Comparison of ENCODE assay signal across 10 cellular contexts in the genomic region with DNA sequence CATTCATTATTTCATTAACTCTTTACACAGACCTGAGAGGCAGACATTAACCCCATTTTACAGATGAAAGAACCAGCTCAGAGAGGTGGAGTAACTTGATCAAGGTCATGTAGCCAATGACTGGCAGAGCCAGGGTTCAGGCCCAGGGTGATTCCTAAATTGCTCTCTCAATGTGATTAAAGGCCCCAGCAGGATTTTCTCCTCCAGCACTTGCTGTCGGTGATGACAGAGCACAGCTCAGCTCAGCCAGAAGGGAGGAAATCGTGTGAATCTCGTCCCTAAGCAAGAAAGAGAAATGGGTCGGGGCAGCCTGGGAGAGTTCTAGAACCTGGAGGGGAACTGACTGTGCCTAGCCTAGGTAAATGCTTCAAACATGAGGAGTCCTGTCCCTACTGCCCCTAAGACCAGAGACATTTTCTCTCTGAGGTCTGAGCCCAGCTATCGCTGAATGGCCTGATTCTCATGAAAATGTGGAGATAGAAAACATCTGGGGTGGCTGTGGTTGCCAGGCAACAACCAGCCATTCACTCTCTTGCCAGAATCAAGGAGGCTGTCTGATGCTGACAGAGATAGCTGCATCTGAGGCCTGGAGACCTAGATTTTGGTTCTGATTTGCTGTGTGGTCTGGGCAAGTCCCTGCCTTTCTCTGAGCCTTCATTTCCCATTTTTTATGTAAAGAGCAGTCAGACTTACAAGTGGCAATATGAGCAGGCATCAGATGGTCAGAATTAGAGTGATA. TPM values are rescaled to one million over a fixed set of nuclear protein-coding genes. Genes with fewer than 3 reads are reported as not detected.
DNase-seq lines count a peak whose midpoint lies in the region; ATAC-seq and TF ChIP-seq lines count a peak whose summit lies in the region.
"Had no signal": no experiment of that assay in that cellular context is flagged by ENCODE, and none has a peak within 500 bp of the region (broad histone marks: within the 10 kb centered on the region; RNA-seq: fewer than 3 reads in every experiment).

No MANE protein-coding gene starts in this region.

- TF ChIP-seq CTCF in CD14-positive monocyte (IDR thresholded peaks at IDR 0.05) = no peak
- no peak for TF ChIP-seq CTCF in IMR-90 (conservative IDR thresholded peaks at IDR 0.05; ENCODE audit: low read depth, low read length)
- TF ChIP-seq CTCF in breast epithelium (IDR thresholded peaks at IDR 0.05) = no peak

- H4K8ac ChIP-seq in IMR-90 (ENCODE audit: low read depth in 2 of 2, low read length in 2 of 2) (peak overlapping the region in 1 of 2 experiments; percentile 3; a peak in 1 of 4 replicates), mesendoderm (ENCODE audit: low read depth, low read length) (no peak overlapping the region)

- DNase-seq in CD14-positive monocyte (ENCODE audit: low spot score) (no peak), IMR-90 (peak; percentile 74), anterior cingulate cortex (lab: John Stamatoyannopoulos, UW) (peak in 31 of 58 donors; percentile 10 to 73 (median 40)), mesendoderm (peak; percentile 68), MG63 (no peak), breast epithelium (ENCODE audit: low spot score in 2 of 2) (no peak), SHP77 treated with DMSO at 0.1 percent for 48 hours (lab: John Stamatoyannopoulos, UW) (no peak), NCI-H748 treated with DMSO at 0.1 percent for 48 hours (lab: John Stamatoyannopoulos, UW) (no peak)
- DNase-seq: activated CD8-positive, alpha-beta memory T cell treated with anti-CD3 and anti-CD28 coated beads, Interleukin-2, amount 50 U/mL, for 48 hours had no signal

- WGBS in IMR-90 (ENCODE audit: extremely low coverage in 2 of 2, insufficient read length in 1 of 2), 2 experiments = 56% methylated on average over 3 of the region's 5 CpGs; no CpG with 5 or more reads in 1 of the 2 experiments
- no CpG with 5 or more reads among the region's 5 CpGs for WGBS in mesendoderm (ENCODE audit: extremely low coverage, insufficient coverage, low lambda C conversion rate)

- H3K27ac ChIP-seq in IMR-90 (ENCODE audit: insufficient read depth, low read length) (no peak overlapping the region), mesendoderm (ENCODE audit: low read depth, low read length) (no peak overlapping the region), breast epithelium (no peak overlapping the region)

- no peak overlapping the region for H2BK5ac ChIP-seq in IMR-90 (ENCODE audit: low read depth, low read length, poor library complexity, severe bottlenecking)
- H2BK5ac ChIP-seq in mesendoderm (ENCODE audit: low read length) = no peak overlapping the region

- CTCF ChIA-PET in IMR-90 (lab: Yijun Ruan, JAX) = interaction anchor here (0.6 to 1.0 kb wide), 2 partner anchors 51 to 1899 kb away, joined by 4 read pairs; no protein-coding TSS in a partner anchor

- no peak overlapping the region for H3K9ac ChIP-seq in IMR-90 (ENCODE audit: low read depth, low read length)
- no peak overlapping the region for H3K9ac ChIP-seq in mesendoderm (ENCODE audit: low read length)

- BruUV-seq in IMR-90 (replicated peaks; lab: Mats Ljungman, UMichigan) = no TSS peak

- peak overlapping the region; percentile 5; the same call in 1 of the 2 replicates for H3K14ac ChIP-seq in IMR-90 (replicated peaks; ENCODE audit: low read depth, low read length)

- H3K4ac ChIP-seq in IMR-90 (ENCODE audit: low read depth, low read length) = peak overlapping the region; percentile 2; the same call in 1 of the 2 replicates
- H3K4ac ChIP-seq in mesendoderm (ENCODE audit: low read depth, low read length) = no peak overlapping the region

- H3K4me2 ChIP-seq in IMR-90 (ENCODE audit: low read depth, low read length) (no peak overlapping the region; the same call in 1 of the 2 replicates), mesendoderm (ENCODE audit: low read length) (no peak overlapping the region)

- H3K36me3 ChIP-seq in IMR-90 (ENCODE audit: control insufficient read depth, insufficient read depth, low read length) (no peaks in the 10 kb centered on the region), mesendoderm (ENCODE audit: control insufficient read depth, insufficient read depth, low read length) (no peaks in the 10 kb centered on the region), MG63 (no peaks in the 10 kb centered on the region), breast epithelium (no peaks in the 10 kb centered on the region)

- POLR2A ChIA-PET in IMR-90 (lab: Charles Lee; ENCODE audit: unreplicated experiment) = no interaction called here

- ATAC-seq in IMR-90 (ENCODE audit: low read depth) = peak; percentile 10
- ATAC-seq: HCT116 had no signal

- H2AK9ac ChIP-seq in IMR-90 (replicated peaks; ENCODE audit: low read depth, low read length, poor library complexity) = peak overlapping the region; percentile 6

- H4K20me1 ChIP-seq in IMR-90 (ENCODE audit: insufficient read depth, low read length) = peaks cover 4% of the 10 kb centered on the region

- H2BK15ac ChIP-seq in IMR-90 (ENCODE audit: low read depth, low read length) (peak overlapping the region; percentile 27; the same call in 1 of the 3 replicates), mesendoderm (replicated peaks; ENCODE audit: low read depth) (no peak overlapping the region)

- dilution Hi-C loops in IMR-90 (cut with HindIII; ENCODE audit: low sequenced_read_pairs, unreplicated experiment) = no loop called here

- H3K27me3 ChIP-seq in IMR-90 (ENCODE audit: control insufficient read depth, insufficient read depth, low read length) (no peaks in the 10 kb centered on the region), mesendoderm (ENCODE audit: insufficient read depth, low read length, poor library complexity) (no peaks in the 10 kb centered on the region), MG63 (no peaks in the 10 kb centered on the region), breast epithelium (no peaks in the 10 kb centered on the region)

- H3K4me1 Mint-ChIP-seq in CD14-positive monocyte = peaks cover 88% of the 10 kb centered on the region

- H3K4me1 ChIP-seq in IMR-90 (ENCODE audit: control insufficient read depth, insufficient read depth, low read length) = peaks cover 26% of the 10 kb centered on the region
- no peaks in the 10 kb centered on the region for H3K4me1 ChIP-seq in mesendoderm (ENCODE audit: control insufficient read depth, low read depth, low read length)
- peaks cover 4 to 6% of the 10 kb centered on the region in 2 donors for H3K4me1 ChIP-seq in breast epithelium

- TF ChIP-seq RAD21 in IMR-90 (IDR thresholded peaks at IDR 0.05; ENCODE audit: low read length) = no peak

- TF ChIP-seq POLR2A in IMR-90 (IDR thresholded peaks at IDR 0.05; ENCODE audit: low read depth, low read length) (no peak), breast epithelium (IDR thresholded peaks at IDR 0.05) (no peak)

- H3K56ac ChIP-seq in IMR-90 (ENCODE audit: extremely low read depth, insufficient read depth, low read length) = no peak overlapping the region
- no peak overlapping the region for H3K56ac ChIP-seq in mesendoderm (ENCODE audit: low read length)

- peaks cover 17% of the 10 kb centered on the region for H3K9me1 ChIP-seq in IMR-90 (ENCODE audit: insufficient read depth, low read length)

- H3K79me1 ChIP-seq in IMR-90 (ENCODE audit: low read depth in 1 of 2, low read length in 2 of 2) (no peaks in the 10 kb centered on the region; a peak in 1 of 4 replicates), mesendoderm (ENCODE audit: low read length) (no peaks in the 10 kb centered on the region)

- H4K5ac ChIP-seq in IMR-90 (ENCODE audit: low read depth, low read length) (no peak overlapping the region), mesendoderm (ENCODE audit: low read length) (no peak overlapping the region)

- H2AFZ ChIP-seq in IMR-90 (replicated peaks; ENCODE audit: low read length, poor library complexity) = peak overlapping the region; percentile 21

- no peak overlapping the region for H2BK120ac ChIP-seq in IMR-90 (ENCODE audit: low read depth, low read length)
- H2BK120ac ChIP-seq in mesendoderm (ENCODE audit: low read depth, low read length) = no peak overlapping the region

- H3K18ac ChIP-seq in IMR-90 (ENCODE audit: low read depth, low read length) = no peak overlapping the region
- no peak overlapping the region for H3K18ac ChIP-seq in mesendoderm (ENCODE audit: low read length)

- H3K9me3 ChIP-seq in IMR-90 (ENCODE audit: control insufficient read depth, insufficient read depth, low read length) (no peaks in the 10 kb centered on the region), MG63 (no peaks in the 10 kb centered on the region), breast epithelium (no peaks in the 10 kb centered on the region)

- peak overlapping the region; percentile 20; the same call in 1 of the 2 replicates for H2BK20ac ChIP-seq in IMR-90 (ENCODE audit: low read depth, low read length)

- H3K36me3 Mint-ChIP-seq in CD14-positive monocyte = peaks cover 10 to 11% of the 10 kb centered on the region in 2 donors

- peak overlapping the region in 1 of 2 donors; percentile 30 for H3K4me3 Mint-ChIP-seq in CD14-positive monocyte

- H4K91ac ChIP-seq in IMR-90 (ENCODE audit: insufficient read depth, low read depth, low read length) = no peak overlapping the region

- H3K9me3 Mint-ChIP-seq in CD14-positive monocyte = no peaks in the 10 kb centered on the region

- no peaks in the 10 kb centered on the region for H3K79me2 ChIP-seq in mesendoderm (ENCODE audit: control insufficient read depth, insufficient read depth, low read length)

- H3K23ac ChIP-seq in IMR-90 (ENCODE audit: low read depth, low read length) (no peak overlapping the region), mesendoderm (ENCODE audit: low read length) (no peak overlapping the region)

- in situ Hi-C loops in IMR-90 (cut with MboI; ENCODE audit: low sequenced_read_pairs) = no loop called here

- H2AK5ac ChIP-seq in IMR-90 (ENCODE audit: low read depth, low read length) (peak overlapping the region; percentile 47), mesendoderm (ENCODE audit: low read length) (no peak overlapping the region)

- H3K27me3 Mint-ChIP-seq in CD14-positive monocyte (ENCODE audit: low read depth in 3 of 3) = peaks cover 0 to 2% (median 1%) of the 10 kb centered on the region in 3 donors

- H3K27ac Mint-ChIP-seq in CD14-positive monocyte = peak overlapping the region; percentile 73 to 92 (median 85)

- H3K4me3 ChIP-seq in IMR-90 (ENCODE audit: insufficient read depth, low read depth, low read length) = no peak overlapping the region
- H3K4me3 ChIP-seq in mesendoderm (ENCODE audit: low read length) = no peak overlapping the region
- no peak overlapping the region for H3K4me3 ChIP-seq in MG63
- H3K4me3 ChIP-seq in breast epithelium = no peak overlapping the region

- intact Hi-C loops in CD14-positive monocyte (cut with micrococcal nuclease) = no loop called here
- intact Hi-C loops in IMR-90 (cut with micrococcal nuclease) = no loop called here
- intact Hi-C loops in breast epithelium (cut with DNase I; ENCODE audit: low total_unique reads) = no loop called here

RNA-seq across cellular contexts. Expression of gene RNF19B, which starts 19.6 kb away (rescaled TPM):
- 1 to 10 TPM; 4.1 to 5.8 TPM for polyA plus RNA-seq in CD14-positive monocyte
- 9.2 and 10.0 TPM in 2 replicates for total RNA-seq in IMR-90 (2012; rRNA removed)
- polyA plus RNA-seq in IMR-90 (2012; rRNA removed) = 11.4 and 11.6 TPM in 2 replicates
- 9.2 and 10.4 TPM in 2 replicates for polyA plus RNA-seq in IMR-90 (2012; cell fraction: cytosol; rRNA removed)
- polyA plus RNA-seq in IMR-90 (2012; cell fraction: nucleus; rRNA removed; ENCODE audit: low replicate concordance) = 6.9 and 12.0 TPM in 2 replicates
- polyA plus RNA-seq in mesendoderm (2013, experiment 1 of 2) = 6.6 TPM
- polyA plus RNA-seq in mesendoderm (2013, experiment 2 of 2) = 7.1 TPM
- 5.0 and 6.9 TPM in 2 replicates for total RNA-seq in MG63 (2014; rRNA removed; shearing (Covaris generic); ENCODE audit: low replicate concordance)
- 10 to 100 TPM; 15.7 to 22.5 (median 16.7) TPM for total RNA-seq in breast epithelium

RNA-seq across cellular contexts. Expression of gene AK2, which starts 52.4 kb away (rescaled TPM):
- polyA plus RNA-seq in CD14-positive monocyte (100 to 1,000 TPM; 162 to 180 TPM), IMR-90 (2012; rRNA removed) (152 and 203 TPM in 2 replicates)
- total RNA-seq in IMR-90 (2012; rRNA removed) (118 and 168 TPM in 2 replicates), breast epithelium (100 to 1,000 TPM; 124 to 483 (median 280) TPM)
- polyA plus RNA-seq in IMR-90 (2012; cell fraction: cytosol; rRNA removed) = 77.4 and 134 TPM in 2 replicates
- 53.9 and 195 TPM in 2 replicates for polyA plus RNA-seq in IMR-90 (2012; cell fraction: nucleus; rRNA removed; ENCODE audit: low replicate concordance)
- 101 TPM for polyA plus RNA-seq in mesendoderm (2013, experiment 1 of 2)
- 105 TPM for polyA plus RNA-seq in mesendoderm (2013, experiment 2 of 2)
- 302 and 372 TPM in 2 replicates for total RNA-seq in MG63 (2014; rRNA removed; shearing (Covaris generic); ENCODE audit: low replicate concordance)

Comparison
In these comparisons a context has a peak if more than half of its experiments do, and no peak if none do; other contexts are left out.
1. DNase-seq: peak in IMR-90 (single experiment), anterior cingulate cortex (31 of 58) and mesendoderm (single experiment); none in CD14-positive monocyte (single experiment), MG63 (single experiment), breast epithelium (0 of 2), SHP77 treated with DMSO at 0.1 percent for 48 hours (single experiment) and NCI-H748 treated with DMSO at 0.1 percent for 48 hours (single experiment).